Comparison of ENCODE assay signal across 8 cellular contexts in the genomic region with DNA sequence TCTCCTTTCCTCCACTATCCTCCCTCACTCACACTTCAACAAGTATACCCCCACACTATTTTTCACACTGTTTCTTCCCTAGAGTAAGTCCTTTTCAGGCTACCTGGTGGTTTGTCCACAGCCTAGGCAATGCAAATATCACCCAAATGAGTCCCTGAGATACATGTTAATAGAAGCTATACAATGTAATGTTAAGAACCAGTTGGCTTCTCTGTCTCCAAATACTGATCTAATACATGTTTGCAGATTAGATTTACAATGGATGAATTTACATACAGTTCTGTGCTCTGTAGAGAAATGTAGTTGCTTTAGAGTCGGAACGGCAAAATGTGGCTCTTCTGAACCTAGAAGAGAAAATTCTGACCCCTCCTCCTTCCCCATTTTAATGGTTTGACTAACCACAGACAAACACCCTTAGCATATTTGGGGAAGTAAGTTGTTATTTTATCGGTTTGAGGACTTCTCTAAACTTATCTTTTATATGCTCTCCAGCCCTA.
DNase-seq lines count a peak whose midpoint lies in the region; ATAC-seq, FAIRE-seq and TF ChIP-seq lines count a peak whose summit lies in the region.

No MANE protein-coding gene starts in this region.

- no peak overlapping the region for H2AK5ac ChIP-seq in IMR-90 (ENCODE audit: low read depth, low read length)

- TF ChIP-seq CTCF in IMR-90 (conservative IDR thresholded peaks at IDR 0.05; ENCODE audit: low read depth, low read length), result no peak

- no peak overlapping the region for H3K56ac ChIP-seq in IMR-90 (ENCODE audit: extremely low read depth, insufficient read depth, low read length)

- no peaks in the 10 kb centered on the region for H3K27me3 Mint-ChIP-seq in activated T-cell treated with anti-CD3 and anti-CD28 coated beads, Interleukin-2, amount 50 U/mL, for 4 hours (ENCODE audit: low read depth)
- no peaks in the 10 kb centered on the region for H3K27me3 Mint-ChIP-seq in central memory CD8-positive, alpha-beta T cell

- H2BK20ac ChIP-seq in IMR-90 (ENCODE audit: low read depth, low read length), result no peak overlapping the region; the same call in 1 of the 2 replicates

- H3K4me3 ChIP-seq in IMR-90 (ENCODE audit: insufficient read depth, low read depth, low read length), result no peak overlapping the region
- H3K4me3 ChIP-seq in subcutaneous abdominal adipose tissue (ENCODE audit: low read depth in 1 of 5, low read length in 5 of 5), result peak overlapping the region; percentile 12 to 53 (median 31)

- H2BK5ac ChIP-seq in IMR-90 (ENCODE audit: low read depth, low read length, poor library complexity, severe bottlenecking), result peak overlapping the region; percentile 30

- H3K27ac ChIP-seq in IMR-90 (ENCODE audit: insufficient read depth, low read length) (no peak overlapping the region), subcutaneous abdominal adipose tissue (ENCODE audit: low read depth, low read length) (no peak overlapping the region)

- no peak for ATAC-seq in activated T-cell treated with anti-CD3 and anti-CD28 coated beads, Interleukin-2, amount 50 U/mL, for 4 hours
- ATAC-seq in IMR-90 (ENCODE audit: low read depth), result no peak
- peak; percentile 45 for ATAC-seq in central memory CD8-positive, alpha-beta T cell (replicated peaks; ENCODE audit: extremely low read depth, poor library complexity, severe bottlenecking)

- no peak overlapping the region for H3K4ac ChIP-seq in IMR-90 (ENCODE audit: low read depth, low read length)

- in situ Hi-C loops in IMR-90 (cut with MboI; ENCODE audit: low sequenced_read_pairs), result no loop called here

- no peak overlapping the region; the same call in 2 of the 3 replicates for H2BK15ac ChIP-seq in IMR-90 (ENCODE audit: low read depth, low read length)

- H3K27me3 ChIP-seq in IMR-90 (ENCODE audit: control insufficient read depth, insufficient read depth, low read length), result no peaks in the 10 kb centered on the region
- H3K27me3 ChIP-seq in subcutaneous abdominal adipose tissue (ENCODE audit: control insufficient read depth in 5 of 5, insufficient read depth in 4 of 5, low read length in 5 of 5), result no peaks in the 10 kb centered on the region

- peak overlapping the region; percentile 57; the same call in 1 of the 2 replicates for H3K18ac ChIP-seq in IMR-90 (ENCODE audit: low read depth, low read length)

- TF ChIP-seq POLR2A in IMR-90 (IDR thresholded peaks at IDR 0.05; ENCODE audit: low read depth, low read length) (no peak), H54 (IDR thresholded peaks at IDR 0.05; ENCODE audit: low read depth, low read length) (no peak)

- peak overlapping the region; percentile 99 for H3K27ac Mint-ChIP-seq in central memory CD8-positive, alpha-beta T cell (ENCODE audit: low read depth)

- no peaks in the 10 kb centered on the region for H3K9me3 Mint-ChIP-seq in activated T-cell treated with anti-CD3 and anti-CD28 coated beads, Interleukin-2, amount 50 U/mL, for 4 hours
- H3K9me3 Mint-ChIP-seq in central memory CD8-positive, alpha-beta T cell, result no peaks in the 10 kb centered on the region

- H4K8ac ChIP-seq in IMR-90 (ENCODE audit: low read depth in 2 of 2, low read length in 2 of 2), result no peak overlapping the region; a peak in 1 of 4 replicates

- no peaks in the 10 kb centered on the region for H3K9me3 ChIP-seq in IMR-90 (ENCODE audit: control insufficient read depth, insufficient read depth, low read length)
- no peaks in the 10 kb centered on the region for H3K9me3 ChIP-seq in subcutaneous abdominal adipose tissue (ENCODE audit: control insufficient read depth in 5 of 5, low read length in 5 of 5)

- no peaks in the 10 kb centered on the region for H3K36me3 ChIP-seq in IMR-90 (ENCODE audit: control insufficient read depth, insufficient read depth, low read length)
- H3K36me3 ChIP-seq in subcutaneous abdominal adipose tissue (ENCODE audit: control insufficient read depth in 5 of 5, insufficient read depth in 5 of 5, low read length in 5 of 5), result no peaks in the 10 kb centered on the region

- H3K4me3 Mint-ChIP-seq in activated T-cell treated with anti-CD3 and anti-CD28 coated beads, Interleukin-2, amount 50 U/mL, for 4 hours, result peak overlapping the region; percentile 83
- H3K4me3 Mint-ChIP-seq in central memory CD8-positive, alpha-beta T cell, result peak overlapping the region; percentile 80

- H3K4me1 ChIP-seq in IMR-90 (ENCODE audit: control insufficient read depth, insufficient read depth, low read length) (peaks cover 2% of the 10 kb centered on the region; the same call in 1 of the 2 replicates), subcutaneous abdominal adipose tissue (ENCODE audit: control insufficient read depth in 5 of 5, insufficient read depth in 5 of 5, low read length in 5 of 5) (peaks cover 0 to 29% (median 10%) of the 10 kb centered on the region in 5 donors)

- WGBS in IMR-90 (ENCODE audit: extremely low coverage in 2 of 2, insufficient read length in 1 of 2), 2 experiments, result no CpG with 5 or more reads among the region's 3 CpGs

- POLR2A ChIA-PET in IMR-90 (lab: Charles Lee; ENCODE audit: unreplicated experiment), result no interaction called here

- H3K9me1 ChIP-seq in IMR-90 (ENCODE audit: insufficient read depth, low read length), result no peaks in the 10 kb centered on the region

- no peak overlapping the region for H2AK9ac ChIP-seq in IMR-90 (replicated peaks; ENCODE audit: low read depth, low read length, poor library complexity)

- H2BK120ac ChIP-seq in IMR-90 (ENCODE audit: low read depth, low read length), result no peak overlapping the region

- H3K14ac ChIP-seq in IMR-90 (replicated peaks; ENCODE audit: low read depth, low read length), result no peak overlapping the region

- H2AFZ ChIP-seq in IMR-90 (replicated peaks; ENCODE audit: low read length, poor library complexity), result no peak overlapping the region

- no peaks in the 10 kb centered on the region for H3K79me1 ChIP-seq in IMR-90 (ENCODE audit: low read depth in 1 of 2, low read length in 2 of 2)

- DNase-seq in activated T-cell treated with anti-CD3 and anti-CD28 coated beads, Interleukin-2, amount 50 U/mL, for 4 hours, result no peak
- no peak for DNase-seq in activated T-cell treated with anti-CD3 and anti-CD28 coated beads, Interleukin-2, amount 50 U/mL, for 48 hours
- DNase-seq in IMR-90 (no peak), H54 (ENCODE audit: insufficient read length, low spot score) (no peak), cortex of kidney (lab: John Stamatoyannopoulos, UW) (no peak)
- DNase-seq in central memory CD8-positive, alpha-beta T cell (ENCODE audit: low spot score in 2 of 2), result no peak
- no peak for DNase-seq in activated CD8-positive, alpha-beta memory T cell treated with anti-CD3 and anti-CD28 coated beads for 24 hours

- H3K4me1 Mint-ChIP-seq in activated T-cell treated with anti-CD3 and anti-CD28 coated beads, Interleukin-2, amount 50 U/mL, for 4 hours (ENCODE audit: low read depth), result peaks cover 69% of the 10 kb centered on the region
- H3K4me1 Mint-ChIP-seq in central memory CD8-positive, alpha-beta T cell, result peaks cover 65% of the 10 kb centered on the region

- dilution Hi-C loops in IMR-90 (cut with HindIII; ENCODE audit: low sequenced_read_pairs, unreplicated experiment), result no loop called here

- no peak overlapping the region for H3K23ac ChIP-seq in IMR-90 (ENCODE audit: low read depth, low read length)

- no TSS peak for BruUV-seq in IMR-90 (replicated peaks; lab: Mats Ljungman, UMichigan)

- CTCF ChIA-PET in IMR-90 (lab: Yijun Ruan, JAX), result interaction anchor here (0.7 kb wide), 1 partner anchor 15 kb away, joined by 3 read pairs; no protein-coding TSS in a partner anchor

- no peaks in the 10 kb centered on the region for H4K20me1 ChIP-seq in IMR-90 (ENCODE audit: insufficient read depth, low read length)

- H3K9ac ChIP-seq in IMR-90 (ENCODE audit: low read depth, low read length), result no peak overlapping the region
- peak overlapping the region in 2 of 5 donors; percentile 28 to 59 for H3K9ac ChIP-seq in subcutaneous abdominal adipose tissue (ENCODE audit: low read length in 5 of 5)

- no peak for TF ChIP-seq RAD21 in IMR-90 (IDR thresholded peaks at IDR 0.05; ENCODE audit: low read length)

- no peak overlapping the region for H4K91ac ChIP-seq in IMR-90 (ENCODE audit: insufficient read depth, low read depth, low read length)

- no peak for FAIRE-seq in H54 (lab: Jason Lieb, UNC)

- peak overlapping the region; percentile 11; the same call in 1 of the 2 replicates for H4K5ac ChIP-seq in IMR-90 (ENCODE audit: low read depth, low read length)

- intact Hi-C loops in IMR-90 (cut with micrococcal nuclease), result no loop called here

- no peak overlapping the region for H3K4me2 ChIP-seq in IMR-90 (ENCODE audit: low read depth, low read length)

- H3K36me3 Mint-ChIP-seq in activated T-cell treated with anti-CD3 and anti-CD28 coated beads, Interleukin-2, amount 50 U/mL, for 4 hours (ENCODE audit: insufficient read depth), result peaks cover 5% of the 10 kb centered on the region
- peaks cover 2% of the 10 kb centered on the region for H3K36me3 Mint-ChIP-seq in central memory CD8-positive, alpha-beta T cell (ENCODE audit: insufficient read depth)

TF ChIP-seq in IMR-90, 13 proteins besides CTCF, POLR2A, EP300 and RAD21:
- TF ChIP-seq SMC3 (IDR thresholded peaks at IDR 0.05; ENCODE audit: low read depth, low read length) (no peak), MAFK (IDR thresholded peaks at IDR 0.05; ENCODE audit: low read depth, low read length) (no peak)
TF ChIP-seq in IMR-90: peak in this region for 0.
